In genomic region chr1:197752652-197753164, GRCh38 we compare ENCODE assay signal across 3 cellular contexts. TPM values are rescaled to one million over a fixed set of nuclear protein-coding genes. Genes with fewer than 3 reads are reported as not detected.
DNase-seq lines count a peak whose midpoint lies in the region; ATAC-seq, FAIRE-seq and TF ChIP-seq lines count a peak whose summit lies in the region.
"Not testable (repeated sequence)": the region's sequence is repeated elsewhere in the genome, so short reads cannot be mapped to it uniquely, and the experiment has no call there.

No MANE protein-coding gene starts in this region.

- intact Hi-C loops in K562 (cut with micrococcal nuclease), result not testable (repeated sequence)

- H2AFZ ChIP-seq in K562 (ENCODE audit: low read depth, low read length), result not testable (repeated sequence)

- WGBS in A549 (ENCODE audit: missing lambda C conversion rate), result 90% methylated on average over 6 of the region's 6 CpGs
- 91% methylated on average over 6 of the region's 6 CpGs for WGBS in K562 (ENCODE audit: insufficient coverage, low coverage, missing lambda C conversion rate)

- in situ Hi-C loops in K562 (cut with MboI), result not testable (repeated sequence)

- H3K9me1 ChIP-seq in K562 (ENCODE audit: control insufficient read depth, insufficient read depth, low read length), result not testable (repeated sequence)

- H4K20me1 ChIP-seq in K562 (replicated peaks; ENCODE audit: control insufficient read depth, insufficient read depth, low read length), result not testable (repeated sequence)

- not testable (repeated sequence) for TF ChIP-seq CTCF in A549 (IDR thresholded peaks at IDR 0.05); HEK293 (tag by site-specific recombination; IDR thresholded peaks at IDR 0.05); K562 (IDR thresholded peaks at IDR 0.05 in 2 of 3, conservative IDR thresholded peaks at IDR 0.05 in 1 of 3; ENCODE audit: insufficient read depth in 2 of 3, low read depth in 1 of 3, low read length in 3 of 3)

- H3K4me3 ChIP-seq in A549; HEK293 (ENCODE audit: low read depth, low read length); K562: not testable (repeated sequence)

- not testable (repeated sequence) for H3K27ac ChIP-seq in A549; HEK293 (ENCODE audit: extremely low read depth, low read depth, low read length); K562 (ENCODE audit: extremely low read depth, low read depth, low read length)

- not testable (repeated sequence) for H3K9me3 ChIP-seq in A549; HEK293 (ENCODE audit: control insufficient read depth, insufficient read depth, low read depth, low read length); K562 (replicated peaks; ENCODE audit: control insufficient read depth, insufficient read depth, low read depth, low read length)

- not testable (repeated sequence) for H3K9ac ChIP-seq in K562 (ENCODE audit: insufficient read depth in 1 of 2, low read depth in 2 of 2, low read length in 2 of 2)

- FAIRE-seq in A549 (lab: Jason Lieb, UNC); K562 (lab: Jason Lieb, UNC): not testable (repeated sequence)

- H3K36me3 ChIP-seq in HEK293 (ENCODE audit: control insufficient read depth in 2 of 2, insufficient read depth in 1 of 2, low read length in 2 of 2); K562 (ENCODE audit: control insufficient read depth, insufficient read depth, low read length): not testable (repeated sequence)

- not testable (repeated sequence) for H3K4me1 ChIP-seq in A549; HEK293 (ENCODE audit: control insufficient read depth, insufficient read depth, low read length); K562 (replicated peaks in 1 of 2; ENCODE audit: control insufficient read depth in 2 of 2, insufficient read depth in 2 of 2, low read length in 2 of 2)

- DNase-seq in A549 (ENCODE audit: low read depth in 1 of 2, low spot score in 1 of 2); K562 (ENCODE audit: extremely low read depth in 1 of 4, low spot score in 3 of 4): not testable (repeated sequence)

- H3K79me2 ChIP-seq in K562 (ENCODE audit: control insufficient read depth, insufficient read depth, low read length), result not testable (repeated sequence)

- not testable (repeated sequence) for H3K4me2 ChIP-seq in A549; K562 (ENCODE audit: insufficient read depth, low read length)

- BruUV-seq in K562 (replicated peaks; lab: Mats Ljungman, UMichigan), result not testable (repeated sequence)

- POLR2A ChIA-PET in A549 (lab: Yijun Ruan, JAX); HEK293 (lab: Yijun Ruan, JAX); K562 (lab: Yijun Ruan, JAX): not testable (repeated sequence)

- not testable (repeated sequence) for TF ChIP-seq RAD21 in A549 (conservative IDR thresholded peaks at IDR 0.05 in 1 of 2, IDR thresholded peaks at IDR 0.05 in 1 of 2); K562 (CRISPR knock-in tag; conservative IDR thresholded peaks at IDR 0.05 in 1 of 2, IDR thresholded peaks at IDR 0.05 in 1 of 2)

- not testable (repeated sequence) for H3K27me3 ChIP-seq in K562 (ENCODE audit: control insufficient read depth in 2 of 2, insufficient read depth in 2 of 2, low read length in 2 of 2)

- not testable (repeated sequence) for TF ChIP-seq POLR2A in A549 (IDR thresholded peaks at IDR 0.05; ENCODE audit: low read length); K562 (conservative IDR thresholded peaks at IDR 0.05)

- TF ChIP-seq EP300 in A549 (IDR thresholded peaks at IDR 0.05); K562 (IDR thresholded peaks at IDR 0.05; ENCODE audit: low read length): not testable (repeated sequence)

- CTCF ChIA-PET in A549 (lab: Yijun Ruan, JAX); HEK293 (lab: Yijun Ruan, JAX); K562 (lab: Yijun Ruan, JAX; ENCODE audit: low intra/inter-chr PET ratio): not testable (repeated sequence)

- not testable (repeated sequence) for ATAC-seq in A549, K562

TF ChIP-seq in A549, 52 proteins besides CTCF, POLR2A, EP300 and RAD21:
- 0 out of 2 replicates have a peak, but pooled peaks have one; percentile 52 for TF ChIP-seq KDM1A (IDR thresholded peaks at IDR 0.05; ENCODE audit: low read depth)
- 0 out of 2 replicates have a peak, but pooled peaks have one; percentile 32 for TF ChIP-seq HDAC2 (IDR thresholded peaks at IDR 0.05)

TF ChIP-seq in HEK293, 187 proteins besides CTCF, POLR2A, EP300 and RAD21:
- TF ChIP-seq ZNF146 (tag by site-specific recombination; IDR thresholded peaks at IDR 0.05) (peak; percentile 63), ZNF202 (tag by site-specific recombination; IDR thresholded peaks at IDR 0.05; ENCODE audit: borderline replicate concordance) (peak; percentile 90)
- TF ChIP-seq, protein P1, sequence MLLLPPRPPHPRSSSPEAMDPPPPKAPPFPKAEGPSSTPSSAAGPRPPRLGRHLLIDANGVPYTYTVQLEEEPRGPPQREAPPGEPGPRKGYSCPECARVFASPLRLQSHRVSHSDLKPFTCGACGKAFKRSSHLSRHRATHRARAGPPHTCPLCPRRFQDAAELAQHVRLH (tag by site-specific recombination; IDR thresholded peaks at IDR 0.05), result 0 out of 2 replicates have a peak, but pooled peaks have one; percentile 25

TF ChIP-seq in K562, 482 proteins besides CTCF, POLR2A, EP300 and RAD21:
- TF ChIP-seq RBM25 (IDR thresholded peaks at IDR 0.05; ENCODE audit: low read depth, low read length, severe bottlenecking), result peak; percentile 47
- peak; percentile 84 for TF ChIP-seq BCOR (IDR thresholded peaks at IDR 0.05)
- TF ChIP-seq SMARCA5 (IDR thresholded peaks at IDR 0.05), result 0 out of 2 replicates have a peak, but pooled peaks have one; percentile 33
- peak; percentile 40; the same call in 1 of the 2 replicates for TF ChIP-seq CC2D1A (IDR thresholded peaks at IDR 0.05)
- peak; percentile 46 to 70; a peak in 3 of 4 replicates for TF ChIP-seq KDM1A (IDR thresholded peaks at IDR 0.05)
- 0 out of 3 replicates have a peak, but pooled peaks of 1 of the 2 experiments have one; percentile 43 for TF ChIP-seq CBX3 (IDR thresholded peaks at IDR 0.05; ENCODE audit: borderline replicate concordance in 1 of 2, low read length in 2 of 2)
- TF ChIP-seq, protein P2, sequence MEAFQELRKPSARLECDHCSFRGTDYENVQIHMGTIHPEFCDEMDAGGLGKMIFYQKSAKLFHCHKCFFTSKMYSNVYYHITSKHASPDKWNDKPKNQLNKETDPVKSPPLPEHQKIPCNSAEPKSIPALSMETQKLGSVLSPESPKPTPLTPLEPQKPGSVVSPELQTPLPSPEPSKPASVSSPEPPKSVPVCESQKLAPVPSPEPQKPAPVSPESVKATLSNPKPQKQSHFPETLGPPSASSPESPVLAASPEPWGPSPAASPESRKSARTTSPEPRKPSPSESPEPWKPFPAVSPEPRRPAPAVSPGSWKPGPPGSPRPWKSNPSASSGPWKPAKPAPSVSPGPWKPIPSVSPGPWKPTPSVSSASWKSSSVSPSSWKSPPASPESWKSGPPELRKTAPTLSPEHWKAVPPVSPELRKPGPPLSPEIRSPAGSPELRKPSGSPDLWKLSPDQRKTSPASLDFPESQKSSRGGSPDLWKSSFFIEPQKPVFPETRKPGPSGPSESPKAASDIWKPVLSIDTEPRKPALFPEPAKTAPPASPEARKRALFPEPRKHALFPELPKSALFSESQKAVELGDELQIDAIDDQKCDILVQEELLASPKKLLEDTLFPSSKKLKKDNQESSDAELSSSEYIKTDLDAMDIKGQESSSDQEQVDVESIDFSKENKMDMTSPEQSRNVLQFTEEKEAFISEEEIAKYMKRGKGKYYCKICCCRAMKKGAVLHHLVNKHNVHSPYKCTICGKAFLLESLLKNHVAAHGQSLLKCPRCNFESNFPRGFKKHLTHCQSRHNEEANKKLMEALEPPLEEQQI (IDR thresholded peaks at IDR 0.05), result peak; percentile 88
- peak; percentile 47; the same call in 1 of the 2 replicates for TF ChIP-seq FOXM1 (IDR thresholded peaks at IDR 0.05; ENCODE audit: low read depth)
- not testable (repeated sequence) for TF ChIP-seq FOXM1 (CRISPR knock-in tag; IDR thresholded peaks at IDR 0.05; ENCODE audit: low read depth)
- 0 out of 2 replicates have a peak, but pooled peaks have one; percentile 22 for TF ChIP-seq HDAC2 (IDR thresholded peaks at IDR 0.05)
- peak; percentile 95 for TF ChIP-seq ZNF146 (CRISPR knock-in tag; IDR thresholded peaks at IDR 0.05; ENCODE audit: unreplicated experiment)

RNA-seq across cellular contexts. Expression of gene DENND1B, which starts 22.6 kb away (rescaled TPM):
- polyA plus RNA-seq in A549 (2011; rRNA removed) (10.5 and 11.6 TPM in 2 replicates), A549 (2017; fragmentation: RNase III; extraction: RNeasy Plus Mini Kit Qiagen cat#74134 plus additional on column Dnase treatment) (2.8 to 3.5 TPM (median 2.9 TPM) in 3 replicates), K562 (2011; rRNA removed) (9.3 and 10.3 TPM in 2 replicates), K562 (2014; fragmentation: Illumina TruSeq; extraction: Trizol) (7.1 and 7.5 TPM in 2 replicates), K562 (2014; fragmentation: Nextera tagmentation; extraction: Ambion mirVana) (1 to 10 TPM; 2.1 to 3.3 TPM), K562 (2014; rRNA removed) (2.9 TPM in 2 replicates)
- polyA plus RNA-seq in A549 (2012; cell fraction: cytosol; rRNA removed), result 1.1 and 1.4 TPM in 2 replicates
- polyA plus RNA-seq in A549 (2012; cell fraction: nucleus; rRNA removed), result 1.0 and 1.6 TPM in 2 replicates
- polyA minus RNA-seq in A549 (2011; rRNA and poly(A)+ RNA removed), result 18.3 and 19.5 TPM in 2 replicates
- total RNA-seq in K562 (2011; cell fraction: chromatin; rRNA removed; ENCODE audit: low replicate concordance), result 36.5 and 51.3 TPM in 2 replicates
- total RNA-seq in K562 (2011; cell fraction: nucleolus; rRNA removed), result 9.0 and 13.6 TPM in 2 replicates
- total RNA-seq in K562 (2011; cell fraction: nucleoplasm; rRNA removed), result 24.3 and 35.3 TPM in 2 replicates
- total RNA-seq in K562 (2014; rRNA removed) (4.7 and 6.0 TPM in 2 replicates), K562 (2014; rRNA removed; fragmentation: Illumina TruSeq; extraction: Trizol) (10.7 and 13.0 TPM in 2 replicates), K562 (2015; rRNA removed; fragmentation: Illumina TruSeq; extraction: Trizol) (10.6 and 12.1 TPM in 2 replicates), K562 (2021) (9.1 and 9.3 TPM in 2 replicates)
- polyA plus RNA-seq in K562 (2011; cell fraction: cytosol; rRNA removed), result 2.1 and 3.7 TPM in 2 replicates
- 10.5 and 19.6 TPM in 2 replicates for polyA plus RNA-seq in K562 (2011; cell fraction: nucleus; rRNA removed)
- 4.0 and 4.9 TPM in 2 replicates for polyA plus RNA-seq in K562 (2012)
- polyA minus RNA-seq in K562 (2011; rRNA and poly(A)+ RNA removed), result 34.2 and 47.7 TPM in 2 replicates
- 5.2 and 7.3 TPM in 2 replicates for polyA minus RNA-seq in K562 (2011; cell fraction: cytosol; rRNA and poly(A)+ RNA removed)
- polyA minus RNA-seq in K562 (2011; cell fraction: nucleus; rRNA and poly(A)+ RNA removed), result 30.2 and 68.3 TPM in 2 replicates
